In the genomic region with DNA sequence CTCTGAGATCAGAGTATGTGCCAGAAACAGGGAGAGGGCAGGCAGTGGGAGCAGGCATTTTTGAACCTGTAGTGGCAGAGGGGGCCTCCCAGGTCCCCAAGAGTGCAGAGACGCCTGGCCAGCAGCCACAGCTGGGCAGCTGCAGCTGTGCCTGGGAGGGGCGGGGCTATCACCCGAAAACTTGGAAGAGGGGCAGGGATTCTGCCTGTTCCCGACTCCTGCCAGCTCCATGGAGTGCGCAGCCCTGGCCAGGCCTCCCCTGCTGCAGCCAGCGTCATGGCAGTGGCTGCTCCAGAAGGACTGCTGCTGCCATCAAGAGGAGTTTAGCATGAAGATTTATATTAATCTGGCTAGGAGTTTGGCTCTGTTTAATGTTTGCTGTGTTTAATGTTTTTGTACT, we compare ENCODE assay signal across 27 cellular contexts.
"Had no signal": no experiment of that assay in that cellular context is flagged by ENCODE, and none has a peak within 500 bp of the region (broad histone marks: within the 10 kb centered on the region; RNA-seq: fewer than 3 reads in every experiment).

No MANE protein-coding gene starts in this region.

- H3K4me3 ChIP-seq: neural progenitor cell, ovary, psoas muscle, right lobe of liver, sigmoid colon, stomach, thoracic aorta, thyroid gland, tibial nerve, upper lobe of left lung, vagina had no signal

- H2AFZ ChIP-seq: neural progenitor cell, parathyroid adenoma had no signal

- H3K36me3 ChIP-seq: neural progenitor cell, ovary, right lobe of liver, sigmoid colon, stomach, thoracic aorta, thyroid gland, tibial nerve, upper lobe of left lung, vagina had no signal

- H3K27ac ChIP-seq: neural progenitor cell, ovary, parathyroid adenoma, psoas muscle, right lobe of liver, sigmoid colon, stomach, thoracic aorta, thyroid gland, tibial nerve, upper lobe of left lung, vagina had no signal

- H3K27me3 ChIP-seq: neural progenitor cell, ovary, right lobe of liver, sigmoid colon, stomach, thyroid gland, tibial nerve, upper lobe of left lung, vagina had no signal

- ATAC-seq: natural killer cell; psoas muscle; right cardiac atrium; right lobe of liver; stimulated activated effector memory CD8-positive, alpha-beta T cell treated with anti-CD3 and anti-CD28 coated beads, Interleukin-12 subunit alpha, Interleukin-12 subunit beta, amount 100 ng/mL, for 72 hours; stimulated activated naive B cell treated with anti-CD40 and anti-IgM and Interleukin-4, amounts not matched to agents 10 μg/mL and 1 μg/mL and 100 μg/mL, for 72 hours had no signal

- H3K4me1 Mint-ChIP-seq: natural killer cell; nephron; neural progenitor cell; stimulated activated effector memory CD8-positive, alpha-beta T cell treated with anti-CD3 and anti-CD28 coated beads, Interleukin-12 subunit alpha, Interleukin-12 subunit beta, amount 100 ng/mL, for 72 hours; stimulated activated naive B cell treated with anti-CD40 and anti-IgM and Interleukin-4, amounts not matched to agents 10 μg/mL and 1 μg/mL and 100 μg/mL, for 72 hours had no signal

- H3K27me3 Mint-ChIP-seq: progenitor cell of endocrine pancreas; stimulated activated naive B cell treated with anti-CD40 and anti-IgM and Interleukin-4, amounts not matched to agents 10 μg/mL and 1 μg/mL and 100 μg/mL, for 72 hours; stimulated activated naive CD8-positive, alpha-beta T cell treated with anti-CD3 and anti-CD28 coated beads, Interleukin-15, Interleukin-2, amounts not matched to agents 100 ng/mL and 50 ng/mL, for 24 hours had no signal

- H3K36me3 Mint-ChIP-seq: neural progenitor cell; stimulated activated effector memory CD8-positive, alpha-beta T cell treated with anti-CD3 and anti-CD28 coated beads, Interleukin-12 subunit alpha, Interleukin-12 subunit beta, amount 100 ng/mL, for 72 hours; stimulated activated naive B cell treated with anti-CD40 and anti-IgM and Interleukin-4, amounts not matched to agents 10 μg/mL and 1 μg/mL and 100 μg/mL, for 72 hours had no signal

- H3K4me3 Mint-ChIP-seq: natural killer cell; nephron; neural progenitor cell; stimulated activated effector memory CD8-positive, alpha-beta T cell treated with anti-CD3 and anti-CD28 coated beads, Interleukin-12 subunit alpha, Interleukin-12 subunit beta, amount 100 ng/mL, for 72 hours; stimulated activated naive B cell treated with anti-CD40 and anti-IgM and Interleukin-4, amounts not matched to agents 10 μg/mL and 1 μg/mL and 100 μg/mL, for 72 hours; stimulated activated naive CD8-positive, alpha-beta T cell treated with anti-CD3 and anti-CD28 coated beads, Interleukin-15, Interleukin-2, amounts not matched to agents 100 ng/mL and 50 ng/mL, for 24 hours had no signal

- H3K79me2 ChIP-seq: parathyroid adenoma had no signal

- DNase-seq: natural killer cell; occipital lobe; ovary; right lobe of liver; sigmoid colon; small intestine; stimulated activated CD4-positive, alpha-beta T cell treated with anti-CD3 and anti-CD28 coated beads, Interleukin-12 subunit alpha, Interleukin-12 subunit beta, amount 100 ng/mL, for 4 hours; stimulated activated CD4-positive, alpha-beta T cell treated with anti-CD3 and anti-CD28 coated beads, Interleukin-1b, Interleukin-23, amount 100 ng/mL, for 48 hours; stimulated activated CD4-positive, alpha-beta T cell treated with anti-CD3 and anti-CD28 coated beads, Interleukin-2, amount 100 ng/mL, for 48 hours; stimulated activated CD4-positive, alpha-beta T cell treated with anti-CD3 and anti-CD28 coated beads, Interleukin-4, amount 100 ng/mL, for 24 hours; stimulated activated naive B cell treated with anti-CD40 and anti-IgM and Interleukin-4, amounts not matched to agents 10 μg/mL and 1 μg/mL and 100 μg/mL, for 72 hours; stimulated activated naive CD4-positive, alpha-beta T cell treated with Interleukin-2 at 50 U/mL for 16 hours; stomach; thyroid gland; trophoblast cell had no signal

- H3K4me1 ChIP-seq: neural progenitor cell, parathyroid adenoma, psoas muscle, right lobe of liver, sigmoid colon, stomach, thyroid gland, tibial nerve, upper lobe of left lung, vagina had no signal

- H3K4me2 ChIP-seq: neural progenitor cell had no signal

- H3K27ac Mint-ChIP-seq: natural killer cell; nephron; neural progenitor cell; progenitor cell of endocrine pancreas; stimulated activated effector memory CD8-positive, alpha-beta T cell treated with anti-CD3 and anti-CD28 coated beads, Interleukin-12 subunit alpha, Interleukin-12 subunit beta, amount 100 ng/mL, for 72 hours; stimulated activated naive B cell treated with anti-CD40 and anti-IgM and Interleukin-4, amounts not matched to agents 10 μg/mL and 1 μg/mL and 100 μg/mL, for 72 hours; stimulated activated naive CD8-positive, alpha-beta T cell treated with anti-CD3 and anti-CD28 coated beads, Interleukin-15, Interleukin-2, amounts not matched to agents 100 ng/mL and 50 ng/mL, for 24 hours had no signal

- H3K9me3 ChIP-seq: ovary, psoas muscle, right lobe of liver, thoracic aorta, thyroid gland, vagina had no signal
